26 cellular contexts compared by ENCODE assay signal in genomic region chr20:32753731-32754130, GRCh38. TPM values are rescaled to one million over a fixed set of nuclear protein-coding genes. Genes with fewer than 3 reads are reported as not detected.
DNase-seq lines count a peak whose midpoint lies in the region; ATAC-seq and TF ChIP-seq lines count a peak whose summit lies in the region.
"Had no signal": no experiment of that assay in that cellular context is flagged by ENCODE, and none has a peak within 500 bp of the region (broad histone marks: within the 10 kb centered on the region; RNA-seq: fewer than 3 reads in every experiment).

No MANE protein-coding gene starts in this region.

- H3K36me3 ChIP-seq in brain microvascular endothelial cell (replicated peaks) (no peaks in the 10 kb centered on the region), mesendoderm (ENCODE audit: control insufficient read depth, insufficient read depth, low read length) (no peaks in the 10 kb centered on the region)
- H3K36me3 ChIP-seq: ascending aorta, HAP-1, heart right ventricle, Peyer's patch, SJSA1, uterus had no signal

- no peak overlapping the region for H3K23ac ChIP-seq in mesendoderm (ENCODE audit: low read length)

- no peak overlapping the region for H3K9ac ChIP-seq in mesendoderm (ENCODE audit: low read length)

- H4K8ac ChIP-seq in mesendoderm (ENCODE audit: low read depth, low read length) = no peak overlapping the region

- H3K27ac ChIP-seq in brain microvascular endothelial cell = no peak overlapping the region
- H3K27ac ChIP-seq in mesendoderm (ENCODE audit: low read depth, low read length) = no peak overlapping the region
- H3K27ac ChIP-seq: ascending aorta, heart right ventricle, Peyer's patch, uterus had no signal

- ATAC-seq in activated CD4-positive, CD25-positive, alpha-beta regulatory T cell treated with anti-CD3 and anti-CD28 coated beads, Interleukin-2, amount 50 U/mL, for 24 hours = no peak
- ATAC-seq: heart right ventricle had no signal

- H2BK120ac ChIP-seq in mesendoderm (ENCODE audit: low read depth, low read length) = no peak overlapping the region

- in situ Hi-C loops in brain microvascular endothelial cell (cut with HindIII; ENCODE audit: low pct_ligation_motif_present, low sequenced_read_pairs) = no loop called here

- no peak overlapping the region for H3K18ac ChIP-seq in mesendoderm (ENCODE audit: low read length)

- H3K56ac ChIP-seq in mesendoderm (ENCODE audit: low read length) = peak overlapping the region; percentile 59

- no peaks in the 10 kb centered on the region for H3K79me2 ChIP-seq in mesendoderm (ENCODE audit: control insufficient read depth, insufficient read depth, low read length)

- no peak overlapping the region for H2BK5ac ChIP-seq in mesendoderm (ENCODE audit: low read length)

- no peak overlapping the region for H2BK15ac ChIP-seq in mesendoderm (replicated peaks; ENCODE audit: low read depth)

- peaks cover 6% of the 10 kb centered on the region for H3K4me1 ChIP-seq in mesendoderm (ENCODE audit: control insufficient read depth, low read depth, low read length)
- H3K4me1 ChIP-seq: ascending aorta, Peyer's patch, uterus had no signal

- H4K5ac ChIP-seq in mesendoderm (ENCODE audit: low read length) = no peak overlapping the region

- no peak overlapping the region for H3K4me2 ChIP-seq in mesendoderm (ENCODE audit: low read length)

- no CpG with 5 or more reads among the region's 4 CpGs for WGBS in mesendoderm (ENCODE audit: extremely low coverage, insufficient coverage, low lambda C conversion rate)

- DNase-seq in EH (ENCODE audit: low read depth) = peak; percentile 51
- DNase-seq in M059J (ENCODE audit: low read depth) = peak; percentile 71
- peak; percentile 31 for DNase-seq in brain microvascular endothelial cell
- DNase-seq in mesendoderm = no peak
- no peak for DNase-seq in cerebellar nuclear complex (lab: John Stamatoyannopoulos, UW)
- no peak for DNase-seq in hippocampal formation (lab: John Stamatoyannopoulos, UW)
- DNase-seq in activated CD4-positive, CD25-positive, alpha-beta regulatory T cell (lab: John Stamatoyannopoulos, UW) = no peak
- DNase-seq: activated effector memory CD4-positive, alpha-beta T cell treated with anti-CD3 and anti-CD28 coated beads, Interleukin-2, amount 50 U/mL, for 16 hours; activated naive CD8-positive, alpha-beta T cell treated with anti-CD3 and anti-CD28 coated beads, Interleukin-2, amount 10 ng/mL, durations not matched to agents 7 days and 5 days; activated T-cell treated with anti-CD3 and anti-CD28 coated beads for 4 hours; AML-193; CD4-positive, alpha-beta T cell; central memory CD4-positive, alpha-beta T cell; effector CD4-positive, alpha-beta T cell; foreskin keratinocyte; heart right ventricle; Karpas-422; NCI-H146; NCI-H2107; NCI-H748 treated with DMSO at 0.1 percent for 48 hours; Peyer's patch; uterus had no signal

- H3K4me3 ChIP-seq in brain microvascular endothelial cell (ENCODE audit: low read depth, low read length) = no peak overlapping the region
- H3K4me3 ChIP-seq in mesendoderm (ENCODE audit: low read length) = no peak overlapping the region
- H3K4me3 ChIP-seq: ascending aorta, HAP-1, heart right ventricle, Peyer's patch, SJSA1, uterus had no signal

- H2AK5ac ChIP-seq in mesendoderm (ENCODE audit: low read length) = no peak overlapping the region

- H3K79me1 ChIP-seq in mesendoderm (ENCODE audit: low read length) = no peaks in the 10 kb centered on the region

- no peak for TF ChIP-seq CTCF in brain microvascular endothelial cell (IDR thresholded peaks at IDR 0.05; ENCODE audit: low read depth, low read length, missing control alignments)

- H3K4ac ChIP-seq in mesendoderm (ENCODE audit: low read depth, low read length) = no peak overlapping the region

- H3K27me3 ChIP-seq in brain microvascular endothelial cell (replicated peaks) (no peaks in the 10 kb centered on the region), mesendoderm (ENCODE audit: insufficient read depth, low read length, poor library complexity) (no peaks in the 10 kb centered on the region)
- H3K27me3 ChIP-seq: ascending aorta, foreskin keratinocyte, heart right ventricle, Peyer's patch, SJSA1, uterus had no signal

RNA-seq across cellular contexts. Expression of gene DNMT3B, which starts 8.5 kb away (rescaled TPM):
- total RNA-seq in M059J (2014; rRNA removed; shearing (Covaris generic)) = 2.8 and 7.1 TPM in 2 replicates
- polyA plus RNA-seq in mesendoderm (2013, experiment 1 of 2) = 290 TPM
- polyA plus RNA-seq in mesendoderm (2013, experiment 2 of 2) = 289 TPM

RNA-seq across cellular contexts. Expression of gene COMMD7, which starts 10.5 kb away (rescaled TPM):
- 60.3 and 61.1 TPM in 2 replicates for total RNA-seq in M059J (2014; rRNA removed; shearing (Covaris generic))
- 70.1 TPM for polyA plus RNA-seq in mesendoderm (2013, experiment 1 of 2)
- polyA plus RNA-seq in mesendoderm (2013, experiment 2 of 2) = 71.1 TPM

Comparison
In these comparisons a context has a peak if more than half of its experiments do, and no peak if none do; other contexts are left out.
1. DNase-seq: peak in EH (single experiment), M059J (single experiment) and brain microvascular endothelial cell (single experiment); none in mesendoderm (single experiment), cerebellar nuclear complex (0 of 2), hippocampal formation (0 of 2) and activated CD4-positive, CD25-positive, alpha-beta regulatory T cell (0 of 4).